In the genomic region with DNA sequence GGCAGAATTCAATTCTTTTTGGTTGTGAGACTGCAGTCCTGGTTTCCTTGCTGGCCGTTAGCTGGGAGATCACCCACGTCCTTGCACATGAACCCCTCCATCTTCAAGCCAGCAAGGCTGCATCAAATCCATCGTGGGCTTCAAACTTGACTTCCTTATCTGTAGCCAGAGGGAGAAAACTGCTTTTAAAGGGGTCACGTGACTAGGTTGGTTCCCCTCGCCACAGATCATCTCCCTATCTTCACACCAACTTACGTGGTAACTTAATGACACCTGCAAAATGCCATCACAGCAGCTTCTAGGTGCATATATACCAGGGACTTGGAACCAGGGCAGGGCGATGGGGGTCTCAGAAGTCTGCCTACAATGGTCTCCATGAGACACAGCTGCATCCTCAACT, we compare ENCODE assay signal across 24 cellular contexts.
"Had no signal": no experiment of that assay in that cellular context is flagged by ENCODE, and none has a peak within 500 bp of the region (broad histone marks: within the 10 kb centered on the region; RNA-seq: fewer than 3 reads in every experiment).

No MANE protein-coding gene starts in this region.

- H3K27me3 ChIP-seq: brain microvascular endothelial cell, Peyer's patch, SJSA1 had no signal

- H3K4me3 ChIP-seq: Peyer's patch, SJSA1 had no signal

- H3K4me2 ChIP-seq: SK-N-SH had no signal

- H3K27ac ChIP-seq: brain microvascular endothelial cell, Peyer's patch, SJSA1 had no signal

- H3K36me3 ChIP-seq: brain microvascular endothelial cell, Peyer's patch, SJSA1 had no signal

- ATAC-seq: activated CD8-positive, alpha-beta T cell treated with anti-CD3 and anti-CD28 coated beads, Interleukin-2, amount 10 ng/mL, durations not matched to agents 7 days and 5 days; activated naive CD8-positive, alpha-beta T cell treated with anti-CD3 and anti-CD28 coated beads, Interleukin-2, amount 50 U/mL, for 24 hours; PC-3 had no signal

- H3K9me3 ChIP-seq: Peyer's patch, SJSA1, SK-N-SH had no signal

- DNase-seq: activated CD4-positive, alpha-beta T cell treated with anti-CD3 and anti-CD28 coated beads, Interleukin-2, amount 10 ng/mL, durations not matched to agents 24 days and 14 days; activated CD4-positive, alpha-beta T cell treated with anti-CD3 and anti-CD28 coated beads, Interleukin-2, amount 50 U/mL, for 4 hours; activated CD8-positive, alpha-beta T cell treated with anti-CD3 and anti-CD28 coated beads, Interleukin-2, amount 10 ng/mL, durations not matched to agents 7 days and 5 days; activated naive CD4-positive, alpha-beta T cell treated with anti-CD3 and anti-CD28 coated beads, Interleukin-2, amount 10 ng/mL, durations not matched to agents 7 days and 5 days; activated naive CD8-positive, alpha-beta T cell treated with anti-CD3 and anti-CD28 coated beads, Interleukin-2, amount 50 U/mL, for 24 hours; activated T-cell treated with anti-CD3 and anti-CD28 coated beads, Interleukin-2, amount 50 U/mL, for 24 hours; aorta; brain microvascular endothelial cell; central memory CD4-positive, alpha-beta T cell; NCI-H1092 treated with DMSO at 0.1 percent for 48 hours; NCI-H1417; NCI-H187 treated with DMSO at 0.1 percent for 48 hours; NCI-H2081; NCI-H226; NCI-H446 treated with DMSO at 0.1 percent for 48 hours; NCI-H524; NCI-H69; NCI-H82; PC-3; Peyer's patch; RPMI8226; SHP77 treated with DMSO at 0.1 percent for 48 hours; SK-N-SH had no signal

- H3K4me1 ChIP-seq: Peyer's patch, SJSA1 had no signal

- H3K9me2 ChIP-seq: SK-N-SH had no signal
